Comparison of ENCODE assay signal across 14 cellular contexts in the genomic region with DNA sequence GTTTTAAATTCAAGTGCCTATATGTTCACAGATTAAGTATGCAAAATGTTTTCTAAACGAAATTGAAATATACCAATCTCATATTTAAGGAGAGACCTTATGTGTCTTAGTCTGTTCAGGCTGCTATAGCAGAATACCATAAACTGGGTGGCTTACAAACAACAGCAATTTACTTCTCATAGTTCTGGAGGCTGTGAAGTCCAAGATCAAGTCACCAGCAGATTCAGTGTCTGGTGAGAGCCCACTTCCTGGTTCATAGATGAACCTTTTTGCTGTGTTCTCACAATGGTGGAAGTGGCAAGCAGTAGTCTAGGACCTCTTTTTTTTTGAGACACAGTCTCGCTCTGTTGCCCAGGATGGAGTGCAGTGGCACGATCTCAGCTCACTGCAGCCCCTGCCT. TPM values are rescaled to one million over a fixed set of nuclear protein-coding genes. Genes with fewer than 3 reads are reported as not detected.
"Had no signal": no experiment of that assay in that cellular context is flagged by ENCODE, and none has a peak within 500 bp of the region (broad histone marks: within the 10 kb centered on the region; RNA-seq: fewer than 3 reads in every experiment).

No MANE protein-coding gene starts in this region.

- DNase-seq: activated B cell treated with CpG ODN at 0.5 μM for 24 hours; activated CD4-positive, alpha-beta T cell treated with anti-CD3 and anti-CD28 coated beads, Interleukin-2, amount 10 ng/mL, durations not matched to agents 7 days and 5 days; activated naive CD4-positive, alpha-beta T cell treated with anti-CD3 and anti-CD28 coated beads, Interleukin-2, amount 50 U/mL, for 16 hours; activated T-cell treated with anti-CD3 and anti-CD28 coated beads for 4 hours; adrenal gland; body of pancreas; foreskin keratinocyte; heart left ventricle; nephron progenitor cell; stimulated activated CD4-positive, alpha-beta T cell treated with anti-CD3 and anti-CD28 coated beads, Interleukin-2, amount 100 ng/mL, for 48 hours; stimulated activated naive CD8-positive, alpha-beta T cell treated with anti-CD3 and anti-CD28 coated beads, Interleukin-15, Interleukin-2, amounts not matched to agents 100 U/mL and 50 U/mL, for 24 hours; testis had no signal

- H3K27ac Mint-ChIP-seq: activated B cell treated with CpG ODN at 0.5 μM for 24 hours; activated CD4-positive, alpha-beta T cell treated with anti-CD3 and anti-CD28 coated beads, Interleukin-2, amount 10 ng/mL, durations not matched to agents 7 days and 5 days; nephron progenitor cell had no signal

- H3K4me1 ChIP-seq: testis had no signal

- ATAC-seq: body of pancreas; foreskin keratinocyte; heart left ventricle; SK-N-SH treated with all-trans-retinoic acid at 6 μM for 48 hours; stimulated activated naive CD8-positive, alpha-beta T cell treated with anti-CD3 and anti-CD28 coated beads, Interleukin-15, Interleukin-2, amounts not matched to agents 100 U/mL and 50 U/mL, for 24 hours had no signal

- FAIRE-seq: endometrium had no signal

- H3K9me3 ChIP-seq: adrenal gland, body of pancreas, heart left ventricle, testis had no signal

- H3K9me3 Mint-ChIP-seq: activated B cell treated with CpG ODN at 0.5 μM for 24 hours, nephron progenitor cell had no signal

- H3K4me3 Mint-ChIP-seq: activated B cell treated with CpG ODN at 0.5 μM for 24 hours; activated CD4-positive, alpha-beta T cell treated with anti-CD3 and anti-CD28 coated beads, Interleukin-2, amount 10 ng/mL, durations not matched to agents 7 days and 5 days; nephron progenitor cell had no signal

- H3K27ac ChIP-seq: adrenal gland, body of pancreas, foreskin keratinocyte, testis had no signal

- H3K27me3 ChIP-seq: adrenal gland, foreskin keratinocyte, heart left ventricle, testis had no signal

- H3K4me3 ChIP-seq: adrenal gland, body of pancreas, heart left ventricle, testis had no signal

- H3K36me3 ChIP-seq: adrenal gland, heart left ventricle had no signal

RNA-seq across cellular contexts. Expression of gene BFSP1, which starts 35.2 kb away (rescaled TPM):
- total RNA-seq: activated B cell treated with CpG ODN at 0.5 μM for 24 hours had no signal
